ENCODE assay signal across 23 cellular contexts in genomic region chr2:1521878-1522495, GRCh38.
"Had no signal": no experiment of that assay in that cellular context is flagged by ENCODE, and none has a peak within 500 bp of the region (broad histone marks: within the 10 kb centered on the region; RNA-seq: fewer than 3 reads in every experiment).

No MANE protein-coding gene starts in this region.

- FAIRE-seq: colon, endothelial cell of umbilical vein, small intestine, urothelium cell line had no signal

- DNase-seq: dermis blood vessel endothelial cell; erythroblast; foreskin melanocyte; head of caudate nucleus; kidney glomerular epithelial cell; mammary epithelial cell; natural killer cell; nucleus accumbens; ovary; right cardiac atrium; small intestine; stimulated activated CD4-positive, alpha-beta T cell treated with anti-CD3 and anti-CD28 coated beads, Interleukin-12 subunit alpha, Interleukin-12 subunit beta, amount 100 ng/mL, for 4 hours; stimulated activated naive CD4-positive, alpha-beta T cell had no signal

- H3K9ac ChIP-seq: neural progenitor cell had no signal

- H3K9me3 Mint-ChIP-seq: natural killer cell, neural progenitor cell, type B pancreatic cell had no signal

- H3K27me3 ChIP-seq: hepatocyte, neural progenitor cell, ovary, suprapubic skin, thyroid gland had no signal

- H3K4me3 Mint-ChIP-seq: natural killer cell, neural progenitor cell, type B pancreatic cell had no signal

- H3K4me3 ChIP-seq: hepatocyte, neural progenitor cell, ovary, suprapubic skin, thyroid gland had no signal

- H3K9me3 ChIP-seq: ovary, suprapubic skin, thyroid gland had no signal

- H3K27ac Mint-ChIP-seq: natural killer cell, progenitor cell of endocrine pancreas, type B pancreatic cell had no signal

- H3K4me1 Mint-ChIP-seq: neural progenitor cell had no signal

- H3K27ac ChIP-seq: hepatocyte, neural progenitor cell, ovary, suprapubic skin had no signal

- H3K36me3 ChIP-seq: neural progenitor cell, ovary, suprapubic skin had no signal

- ATAC-seq: left lobe of liver, natural killer cell, right cardiac atrium had no signal

- H3K4me1 ChIP-seq: neural progenitor cell, suprapubic skin, thyroid gland had no signal
